Comparison of ENCODE assay signal across 1 cellular context in genomic region chr12:33944703-33945437, GRCh38.
TF ChIP-seq lines count a peak whose summit lies in the region.

No MANE protein-coding gene starts in this region.

TF ChIP-seq in GM23338, 12 proteins besides CTCF, POLR2A, EP300 and RAD21 (continued from another document):
- TF ChIP-seq REST (IDR thresholded peaks at IDR 0.05; ENCODE audit: unreplicated experiment) = no peak
- no peak for TF ChIP-seq CREB1 (CRISPR knock-in tag; IDR thresholded peaks at IDR 0.05; ENCODE audit: low read depth)
- no peak for TF ChIP-seq EZH2 (IDR thresholded peaks at IDR 0.05; ENCODE audit: low read depth, unreplicated experiment)
- no peak for TF ChIP-seq ZNF114 (CRISPR knock-in tag; IDR thresholded peaks at IDR 0.05)
- no peak for TF ChIP-seq JUNB (IDR thresholded peaks at IDR 0.05; ENCODE audit: unreplicated experiment)
- no peak for TF ChIP-seq ZNF331 (CRISPR knock-in tag; IDR thresholded peaks at IDR 0.05; ENCODE audit: low read depth)
- TF ChIP-seq POLR2AphosphoS5 (IDR thresholded peaks at IDR 0.05; ENCODE audit: low read depth) = no peak
- TF ChIP-seq NANOG (IDR thresholded peaks at IDR 0.05; ENCODE audit: borderline replicate concordance) = no peak
